ENCODE assay signal across 33 cellular contexts in the genomic region with DNA sequence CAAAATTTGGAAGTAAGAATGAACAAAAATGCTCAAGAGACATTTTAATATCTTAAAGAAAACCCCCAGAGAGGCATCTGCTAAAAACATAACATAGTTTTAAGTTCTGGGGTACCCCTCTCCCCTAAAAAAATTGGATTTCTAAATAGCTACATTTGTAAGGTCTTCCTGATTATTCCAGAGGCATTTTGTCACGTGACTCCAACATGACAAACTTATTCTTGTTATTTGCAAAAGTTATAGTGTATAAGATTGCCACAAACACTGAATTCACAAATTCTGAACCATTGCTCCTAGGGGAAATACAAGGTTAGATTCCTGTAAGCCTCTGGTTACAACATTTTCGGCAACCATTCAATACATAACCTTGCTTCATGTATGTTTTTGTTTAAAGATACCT.
"Had no signal": no experiment of that assay in that cellular context is flagged by ENCODE, and none has a peak within 500 bp of the region (broad histone marks: within the 10 kb centered on the region; RNA-seq: fewer than 3 reads in every experiment).

No MANE protein-coding gene starts in this region.

- H3K9me3 ChIP-seq: adrenal gland, ascending aorta, body of pancreas, breast epithelium had no signal

- H3K27ac ChIP-seq: adrenal gland, ascending aorta, body of pancreas, brain microvascular endothelial cell, breast epithelium, cardiac muscle cell had no signal

- DNase-seq: activated effector memory CD4-positive, alpha-beta T cell treated with anti-CD3 and anti-CD28 coated beads, Interleukin-2, amount 50 U/mL, for 16 hours; activated effector memory CD4-positive, alpha-beta T cell treated with Interleukin-2 at 50 U/mL for 16 hours; activated gamma-delta T cell; activated gamma-delta T cell treated with Interleukin-2 at 50 U/mL for 16 hours; activated naive CD4-positive, alpha-beta T cell; activated naive CD4-positive, alpha-beta T cell treated with anti-CD3 and anti-CD28 coated beads for 36 hours; activated naive CD4-positive, alpha-beta T cell treated with anti-CD3 and anti-CD28 coated beads, Interleukin-2, amount 10 ng/mL, durations not matched to agents 7 days and 5 days; activated naive CD4-positive, alpha-beta T cell treated with anti-CD3 and anti-CD28 coated beads, Interleukin-2, amount 50 U/mL, for 16 hours; activated naive CD4-positive, alpha-beta T cell treated with Interleukin-2 at 50 U/mL for 16 hours; activated naive CD8-positive, alpha-beta T cell treated with anti-CD3 and anti-CD28 coated beads for 36 hours; activated naive CD8-positive, alpha-beta T cell treated with anti-CD3 and anti-CD28 coated beads, Interleukin-2, amount 10 ng/mL, durations not matched to agents 7 days and 5 days; activated naive CD8-positive, alpha-beta T cell treated with anti-CD3 and anti-CD28 coated beads, Interleukin-2, amount 50 U/mL, for 24 hours; activated T-cell treated with anti-CD3 and anti-CD28 coated beads, Interleukin-2, amount 50 U/mL, for 24 hours; activated T-cell treated with anti-CD3 and anti-CD28 coated beads, Interleukin-2, amount 50 U/mL, for 4 hours; activated T-cell treated with anti-CD3 and anti-CD28 coated beads, Interleukin-2, amount 50 U/mL, for 48 hours; activated T-cell treated with anti-CD3 and anti-CD28 coated beads, Interleukin-2, amount 50 U/mL, for 72 hours; adrenal gland; amniotic stem cell; amygdala; anterior cingulate cortex; aorta; body of pancreas; brain microvascular endothelial cell; caudate nucleus; central memory CD4-positive, alpha-beta T cell; cerebellar nuclear complex had no signal

- H3K4me3 ChIP-seq: adrenal gland, ascending aorta, body of pancreas, breast epithelium, cardiac muscle cell had no signal

- H3K36me3 ChIP-seq: adrenal gland, ascending aorta, brain microvascular endothelial cell, breast epithelium, cardiac muscle cell had no signal

- H3K27me3 ChIP-seq: adrenal gland, ascending aorta, body of pancreas, brain microvascular endothelial cell, breast epithelium, cardiac muscle cell had no signal

- FAIRE-seq: astrocyte, bronchial epithelial cell had no signal

- H3K4me1 ChIP-seq: adrenal gland, ascending aorta, body of pancreas, breast epithelium had no signal

- ATAC-seq: activated naive CD4-positive, alpha-beta T cell treated with anti-CD3 and anti-CD28 coated beads, Interleukin-2, amount 50 U/mL, for 72 hours; activated naive CD8-positive, alpha-beta T cell treated with anti-CD3 and anti-CD28 coated beads, Interleukin-2, amount 50 U/mL, for 24 hours; activated T-cell treated with anti-CD3 and anti-CD28 coated beads, Interleukin-2, amount 50 U/mL, for 4 hours; activated T-cell treated with anti-CD3 and anti-CD28 coated beads, Interleukin-2, amount 50 U/mL, for 72 hours; activated T-helper 17 cell treated with anti-CD3 and anti-CD28 coated beads, Interleukin-2, amount 50 U/mL, for 72 hours; body of pancreas had no signal
